In the genomic region with DNA sequence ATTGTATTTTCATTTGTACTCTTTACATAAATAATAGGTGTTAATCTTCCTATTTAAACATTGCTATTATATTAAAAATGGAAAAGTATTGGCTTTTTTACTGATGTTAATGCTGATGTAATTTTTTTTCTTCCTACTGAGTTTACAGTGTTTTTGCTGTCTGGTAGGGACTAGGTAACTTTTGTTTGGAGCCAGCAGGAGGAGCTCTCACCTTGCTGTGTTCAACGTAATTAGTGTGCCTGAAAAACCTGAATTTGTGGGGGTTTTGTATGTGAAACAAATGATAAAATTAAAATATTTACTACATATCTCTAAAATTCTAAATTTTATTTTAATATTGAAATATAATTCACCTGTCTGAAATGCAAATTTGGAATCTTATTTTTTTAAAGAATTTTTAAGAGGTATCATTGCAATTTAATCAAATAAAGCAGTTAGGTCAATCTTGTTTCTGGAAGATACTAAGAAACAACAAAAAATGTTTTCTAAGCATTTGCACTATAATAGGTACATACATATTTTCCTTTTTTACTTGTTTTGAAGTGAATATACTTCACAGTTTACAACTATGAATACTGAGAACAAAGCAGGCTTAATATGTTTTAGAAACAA, we compare ENCODE assay signal across 8 cellular contexts. TPM values are rescaled to one million over a fixed set of nuclear protein-coding genes. Genes with fewer than 3 reads are reported as not detected.
DNase-seq lines count a peak whose midpoint lies in the region; ATAC-seq, FAIRE-seq and TF ChIP-seq lines count a peak whose summit lies in the region.

No MANE protein-coding gene starts in this region.

- H2BK12ac ChIP-seq in H1 (ENCODE audit: low read depth, low read length): no peak overlapping the region

- H3K4ac ChIP-seq in H1 (replicated peaks; ENCODE audit: insufficient read length, low read depth, low read length): no peak overlapping the region

- H3K4me2 ChIP-seq in OCI-LY1 (ENCODE audit: low read length) (no peak overlapping the region), H1 (ENCODE audit: insufficient read depth in 1 of 2, low read depth in 2 of 2, low read length in 2 of 2) (no peak overlapping the region)

- ATAC-seq in GM18505 (IDR thresholded peaks at IDR 0.05; ENCODE audit: unreplicated experiment): peak; percentile 70
- peak in 2 of 4 donors; percentile 53 to 63 for ATAC-seq in pancreas

- TF ChIP-seq POLR2A in GM18505 (IDR thresholded peaks at IDR 0.05; ENCODE audit: borderline replicate concordance, extremely low read depth, insufficient read depth, insufficient read length) (no peak), H1 (IDR thresholded peaks at IDR 0.05; ENCODE audit: control extremely low read depth in 1 of 2, low read depth in 2 of 2, low read length in 2 of 2) (no peak), spleen (IDR thresholded peaks at IDR 0.05) (no peak)

- H3K14ac ChIP-seq in H1 (ENCODE audit: insufficient read length): no peak overlapping the region

- peak; percentile 59 for TF ChIP-seq CTCF in OCI-LY1 (IDR thresholded peaks at IDR 0.05; ENCODE audit: low read length)
- TF ChIP-seq CTCF in H1 (IDR thresholded peaks at IDR 0.05; ENCODE audit: control extremely low read depth in 1 of 3, insufficient read depth in 1 of 3, low read depth in 1 of 3, low read length in 3 of 3): peak in 2 of 3 experiments; percentile 67 to 79; a peak in 3 of 4 replicates
- peak; percentile 18 to 41 (median 36) for TF ChIP-seq CTCF in pancreas (IDR thresholded peaks at IDR 0.05)
- peak in 1 of 11 experiments; percentile 34 for TF ChIP-seq CTCF in spleen (IDR thresholded peaks at IDR 0.05 in 8 of 11, conservative IDR thresholded peaks at IDR 0.05 in 3 of 11)

- WGBS in H1 (ENCODE audit: extremely low coverage in 1 of 2, insufficient coverage in 1 of 2, insufficient read length in 1 of 2, insufficient replicate concordance in 2 of 2, low coverage in 1 of 2, low lambda C conversion rate in 2 of 2, missing lambda C conversion rate in 1 of 2), 2 experiments: 6% methylated on average over 1 of the region's 1 CpG; no CpG with 5 or more reads in 1 of the 2 experiments
- 3 to 4% methylated on average over 1 of the region's 1 CpG for WGBS in pancreas, 2 donors
- 2 to 6% (median 5%) methylated on average over 1 of the region's 1 CpG for WGBS in spleen, 5 donors

- no peak overlapping the region for H3K9ac ChIP-seq in OCI-LY1 (ENCODE audit: low read length)
- H3K9ac ChIP-seq in H1 (replicated peaks in 1 of 4; ENCODE audit: extremely low read depth in 1 of 4, low read depth in 3 of 4, low read length in 3 of 4): no peak overlapping the region

- no peak overlapping the region for H3K18ac ChIP-seq in H1 (ENCODE audit: extremely low read depth, low read length)

- POLR2A ChIA-PET in H1 (lab: Charles Lee; ENCODE audit: partially characterized antibody): no interaction called here

- no peaks in the 10 kb centered on the region for H3F3A ChIP-seq in OCI-LY1 (ENCODE audit: insufficient read depth, low read length)

- no peak overlapping the region for H4K5ac ChIP-seq in H1 (ENCODE audit: insufficient read length, low read depth, low read length)

- no peak overlapping the region for H2BK15ac ChIP-seq in H1 (ENCODE audit: low read length)

- H2BK5ac ChIP-seq in H1 (ENCODE audit: low read depth, low read length): no peak overlapping the region

- CTCF ChIA-PET in H1 (lab: Charles Lee; ENCODE audit: partially characterized antibody): interaction anchor here (0.6 to 2.4 kb wide), 8 partner anchors 10 to 820 kb away, joined by 3 to 9 read pairs (median 3); no protein-coding TSS in a partner anchor

- H3K56ac ChIP-seq in H1 (replicated peaks; ENCODE audit: insufficient read length, low read depth, low read length): no peak overlapping the region

- H3K27me3 ChIP-seq in OCI-LY1 (ENCODE audit: insufficient read depth, low read length): no peaks in the 10 kb centered on the region
- no peaks in the 10 kb centered on the region for H3K27me3 ChIP-seq in H1 (replicated peaks in 1 of 4; ENCODE audit: control insufficient read depth in 3 of 4, extremely low read depth in 1 of 4, insufficient read depth in 3 of 4, low read length in 3 of 4)
- H3K27me3 ChIP-seq in pancreas: no peaks in the 10 kb centered on the region
- H3K27me3 ChIP-seq in spleen (replicated peaks in 1 of 7): no peaks in the 10 kb centered on the region

- H3K27ac ChIP-seq in OCI-LY1 (ENCODE audit: low read depth, low read length, poor library complexity, severe bottlenecking) (no peak overlapping the region), H1 (ENCODE audit: low read depth, low read length) (no peak overlapping the region), pancreas (no peak overlapping the region), spleen (no peak overlapping the region)

- peak; percentile 92 to 93 for TF ChIP-seq RAD21 in H1 (IDR thresholded peaks at IDR 0.05 in 1 of 2, conservative IDR thresholded peaks at IDR 0.05 in 1 of 2; ENCODE audit: low read depth in 2 of 2, low read length in 2 of 2)

- no peaks in the 10 kb centered on the region for H3K23me2 ChIP-seq in H1 (ENCODE audit: low read depth, low read length)

- H4K20me1 ChIP-seq in OCI-LY1 (ENCODE audit: insufficient read depth, low read length) (no peaks in the 10 kb centered on the region), H1 (replicated peaks in 1 of 2; ENCODE audit: control insufficient read depth in 1 of 2, insufficient read depth in 2 of 2, low read length in 2 of 2) (no peaks in the 10 kb centered on the region)

- no peak overlapping the region for H2AK5ac ChIP-seq in H1 (ENCODE audit: low read depth, low read length)

- no peak overlapping the region for H2AFZ ChIP-seq in OCI-LY1 (ENCODE audit: low read length)
- no peak overlapping the region for H2AFZ ChIP-seq in H1 (ENCODE audit: low read length)

- H3K9me3 ChIP-seq in OCI-LY1 (ENCODE audit: low read length) (no peaks in the 10 kb centered on the region), H1 (ENCODE audit: insufficient read depth in 2 of 2, low read depth in 1 of 2, low read length in 1 of 2) (no peaks in the 10 kb centered on the region), pancreas (no peaks in the 10 kb centered on the region), spleen (no peaks in the 10 kb centered on the region)

- H2BK120ac ChIP-seq in H1 (replicated peaks; ENCODE audit: low read depth, low read length): no peak overlapping the region

- intact Hi-C loops in pancreas (cut with DNase I) (no loop called here), spleen (cut with DNase I; ENCODE audit: low total_unique reads) (no loop called here)

- no peak overlapping the region for H2BK20ac ChIP-seq in H1 (ENCODE audit: low read length)

- H4K8ac ChIP-seq in H1 (ENCODE audit: extremely low read depth, insufficient read depth, low read length): no peak overlapping the region

- no peaks in the 10 kb centered on the region for H3K4me1 ChIP-seq in OCI-LY1 (ENCODE audit: insufficient read depth, low read length, severe bottlenecking)
- no peaks in the 10 kb centered on the region for H3K4me1 ChIP-seq in H1 (replicated peaks in 1 of 4; ENCODE audit: control insufficient read depth in 3 of 4, insufficient read depth in 4 of 4, low read length in 3 of 4)
- H3K4me1 ChIP-seq in pancreas: no peaks in the 10 kb centered on the region
- no peaks in the 10 kb centered on the region for H3K4me1 ChIP-seq in spleen

- no peak overlapping the region for H3K23ac ChIP-seq in H1 (ENCODE audit: insufficient read length)

- TF ChIP-seq EP300 in H1 (IDR thresholded peaks at IDR 0.05; ENCODE audit: borderline replicate concordance in 1 of 2, low read depth in 2 of 2, low read length in 2 of 2): no peak

- no peak overlapping the region for H3K4me3 ChIP-seq in OCI-LY1 (ENCODE audit: low read depth, low read length, poor library complexity, severe bottlenecking)
- no peak overlapping the region for H3K4me3 ChIP-seq in H1 (ENCODE audit: extremely low read depth in 1 of 4, insufficient read depth in 2 of 4, low read depth in 3 of 4, low read length in 4 of 4)
- H3K4me3 ChIP-seq in pancreas: no peak overlapping the region
- no peak overlapping the region for H3K4me3 ChIP-seq in spleen

- H3K79me2 ChIP-seq in OCI-LY1 (ENCODE audit: insufficient read depth, low read length) (no peaks in the 10 kb centered on the region), H1 (ENCODE audit: control insufficient read depth in 1 of 2, insufficient read depth in 2 of 2, low read length in 2 of 2) (no peaks in the 10 kb centered on the region)

- peak; percentile 1 for DNase-seq in AG08396 (ENCODE audit: low spot score)
- DNase-seq in HuH-7 (ENCODE audit: low spot score): peak; percentile 10
- peak; percentile 9 to 51 for DNase-seq in H1 (ENCODE audit: low read depth in 1 of 2, low spot score in 2 of 2)
- peak in 1 of 6 donors; percentile 17 for DNase-seq in pancreas
- no peak for DNase-seq in spleen
- DNase-seq in GF-D8 (lab: John Stamatoyannopoulos, UW): no peak

- no peaks in the 10 kb centered on the region for H3K9me2 ChIP-seq in OCI-LY1 (ENCODE audit: low read depth, low read length)

- no peaks in the 10 kb centered on the region for H3K79me1 ChIP-seq in H1 (ENCODE audit: low read depth, low read length)

- FAIRE-seq in H1 (lab: Jason Lieb, UNC) (peak; percentile 58), pancreas (lab: Jason Lieb, UNC) (no peak)

- no peak overlapping the region for H4K91ac ChIP-seq in H1 (replicated peaks; ENCODE audit: insufficient read length, low read length)

- H3K36me3 ChIP-seq in OCI-LY1 (ENCODE audit: insufficient read depth, low read length) (no peaks in the 10 kb centered on the region), H1 (ENCODE audit: control insufficient read depth in 2 of 4, insufficient read depth in 4 of 4, low read length in 3 of 4) (no peaks in the 10 kb centered on the region), pancreas (no peaks in the 10 kb centered on the region), spleen (no peaks in the 10 kb centered on the region)

TF ChIP-seq in H1, 55 proteins besides CTCF, POLR2A, EP300 and RAD21 (continues in another document):
- no peak for TF ChIP-seq MAFK (IDR thresholded peaks at IDR 0.05; ENCODE audit: low read depth, low read length)

RNA-seq across cellular contexts. Expression of a gene that starts 48.8 kb away (rescaled TPM):
- 2.8 and 3.2 TPM in 2 replicates for total RNA-seq in H1 (2021; fragmentation: NEBNext Ultra II Directional; extraction: Animal tissue kit (Norgen Biotek cat#: 25700))
- polyA plus RNA-seq in H1 (2011; rRNA removed) (0.49 and 0.83 TPM in 2 replicates), pancreas (under 1 TPM; 0.15 to 0.59 TPM), spleen (not detected)
- 1.1 TPM for polyA plus RNA-seq in H1 (2011; cell fraction: cytosol; rRNA removed)
- 0.90 TPM for polyA plus RNA-seq in H1 (2011; cell fraction: nucleus; rRNA removed)
- polyA plus RNA-seq in H1 (2012, experiment 1 of 2): 1.3 to 3.4 TPM (median 1.5 TPM) in 4 replicates
- 0.81 TPM for polyA plus RNA-seq in H1 (2012, experiment 2 of 2)
- 1.3 TPM for polyA plus RNA-seq in H1 (2013, experiment 1 of 2)
- 1.4 TPM for polyA plus RNA-seq in H1 (2013, experiment 2 of 2)
- polyA minus RNA-seq in H1 (2011; rRNA and poly(A)+ RNA removed): 5.1 and 5.9 TPM in 2 replicates
- 3.4 TPM for polyA minus RNA-seq in H1 (2011; cell fraction: cytosol; rRNA and poly(A)+ RNA removed)
- polyA minus RNA-seq in H1 (2011; cell fraction: nucleus; rRNA and poly(A)+ RNA removed): 13.2 TPM
- total RNA-seq in pancreas (1 to 10 TPM in 1 of 6 donors, under 1 TPM in 5; 0.19 to 1.1 (median 0.64) TPM), spleen (under 1 TPM in 1 of 7 donors, not detected in 6; 0.44 TPM)

Comparison
In these comparisons a context has a peak if more than half of its experiments do, and no peak if none do; other contexts are left out.
1. DNase-seq: peak in AG08396 (single experiment), HuH-7 (single experiment) and H1 (2 of 2); none in spleen (single experiment) and GF-D8 (single experiment).